ENCODE assay signal across 8 cellular contexts in the genomic region with DNA sequence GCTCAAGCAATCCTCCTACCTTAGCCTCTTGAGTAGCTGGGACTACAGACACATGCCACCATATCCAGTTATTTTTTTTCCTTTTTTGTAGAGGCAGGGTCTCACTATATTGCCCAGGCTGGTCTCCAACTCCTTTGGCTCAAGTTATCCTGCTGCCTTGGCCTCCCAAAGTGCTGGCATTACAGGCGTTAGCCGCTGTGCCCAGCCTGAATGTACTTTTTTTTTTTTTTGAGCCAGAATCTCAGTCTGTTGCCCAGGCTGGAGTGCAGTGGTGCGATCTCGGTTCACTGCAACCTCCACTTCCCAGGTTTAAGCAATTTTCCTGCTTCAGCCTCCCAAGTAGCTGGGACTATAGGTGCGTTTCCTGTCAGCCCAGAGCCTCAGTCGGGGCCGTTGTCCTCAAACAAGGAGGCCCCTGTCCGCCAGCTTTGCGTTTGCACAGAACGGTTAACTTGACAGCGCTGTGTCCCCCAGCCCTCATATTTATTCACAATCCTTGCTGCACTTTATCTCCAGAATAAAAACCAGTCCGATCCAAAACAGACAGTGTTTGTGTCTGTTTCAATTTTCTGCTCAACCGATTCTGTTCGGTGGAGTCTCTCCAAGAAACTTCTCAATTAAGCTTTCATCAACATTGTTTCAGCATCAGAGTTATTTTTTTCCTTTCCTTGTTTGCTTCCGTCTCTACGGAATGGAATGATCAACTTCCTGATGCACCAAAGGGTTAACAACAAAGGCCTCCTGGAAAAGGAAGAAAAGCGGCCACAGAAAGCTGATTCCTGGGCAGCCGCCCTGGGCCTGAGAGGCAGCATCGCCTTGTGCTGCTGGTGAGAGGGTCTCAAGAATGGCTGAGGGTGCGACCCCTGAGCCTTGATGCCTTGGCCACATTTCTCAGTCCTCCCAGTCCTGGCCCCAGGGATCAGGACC.
DNase-seq lines count a peak whose midpoint lies in the region; ATAC-seq and TF ChIP-seq lines count a peak whose summit lies in the region.

No MANE protein-coding gene starts in this region.

- peaks cover 33% of the 10 kb centered on the region for H3K4me1 ChIP-seq in CD4-positive, alpha-beta memory T cell (ENCODE audit: insufficient read depth, low read length)
- H3K4me1 ChIP-seq in breast epithelium (no peaks in the 10 kb centered on the region), lung (ENCODE audit: control insufficient read depth in 2 of 2, insufficient read depth in 2 of 2, low read length in 2 of 2) (no peaks in the 10 kb centered on the region), transverse colon (peaks cover 3 to 23% (median 15%) of the 10 kb centered on the region in 4 donors)

- ATAC-seq in lung (ENCODE audit: insufficient read depth, low FRiP score) (no peak), GM21390 (IDR thresholded peaks at IDR 0.05; ENCODE audit: unreplicated experiment) (no peak), GM21367 (IDR thresholded peaks at IDR 0.05; ENCODE audit: unreplicated experiment) (no peak)

- no peaks in the 10 kb centered on the region for H3K9me3 ChIP-seq in CD4-positive, alpha-beta memory T cell (ENCODE audit: control insufficient read depth in 1 of 2, low read length in 2 of 2)
- H3K9me3 ChIP-seq in breast epithelium (no peaks in the 10 kb centered on the region), lung (ENCODE audit: control insufficient read depth in 2 of 2, insufficient read depth in 1 of 2, low read length in 1 of 2) (no peaks in the 10 kb centered on the region), transverse colon (no peaks in the 10 kb centered on the region)

- no peak overlapping the region for H3K4me3 ChIP-seq in CD4-positive, alpha-beta memory T cell (ENCODE audit: low read length in 2 of 2)
- H3K4me3 ChIP-seq in breast epithelium = peak overlapping the region; percentile 44 to 63 (median 52)
- peak overlapping the region; percentile 28 for H3K4me3 ChIP-seq in lung
- peak overlapping the region in 3 of 4 donors; percentile 44 to 62 (median 50) for H3K4me3 ChIP-seq in transverse colon

- CTCF ChIA-PET in CD4-positive, alpha-beta memory T cell (lab: Charles Lee; ENCODE audit: partially characterized antibody) = interaction anchor here (0.6 to 6.6 kb wide), 51 partner anchors 11 to 464 kb away, joined by 3 to 170 read pairs (median 4); no protein-coding TSS in a partner anchor

- TF ChIP-seq CTCF in breast epithelium (IDR thresholded peaks at IDR 0.05) (no peak), lung (IDR thresholded peaks at IDR 0.05; ENCODE audit: control extremely low read depth, extremely low read depth) (no peak), transverse colon (IDR thresholded peaks at IDR 0.05) (no peak)

- no peaks in the 10 kb centered on the region for H3K27me3 Mint-ChIP-seq in CD4-positive, alpha-beta memory T cell

- H3K27ac ChIP-seq in CD4-positive, alpha-beta memory T cell (ENCODE audit: low read depth, low read length) = peak overlapping the region; percentile 50
- H3K27ac ChIP-seq in breast epithelium = peak overlapping the region; percentile 50 to 56
- peak overlapping the region in 1 of 2 donors; percentile 57 for H3K27ac ChIP-seq in lung (ENCODE audit: low read depth in 1 of 2, low read length in 1 of 2)
- H3K27ac ChIP-seq in transverse colon = peak overlapping the region; percentile 66 to 76 (median 72)

- peaks cover 0 to 12% (median 0%) of the 10 kb centered on the region in 8 donors for H3K9me3 Mint-ChIP-seq in CD4-positive, alpha-beta memory T cell

- H3K4me3 Mint-ChIP-seq in CD4-positive, alpha-beta memory T cell = peak overlapping the region; percentile 91 to 99 (median 95)

- H3K36me3 Mint-ChIP-seq in CD4-positive, alpha-beta memory T cell = peaks cover 0 to 5% of the 10 kb centered on the region in 2 donors

- TF ChIP-seq POLR2A in breast epithelium (IDR thresholded peaks at IDR 0.05) (no peak), transverse colon (IDR thresholded peaks at IDR 0.05) (no peak)

- DNase-seq in CD4-positive, alpha-beta memory T cell = no peak
- DNase-seq in M059J (ENCODE audit: low read depth) = peak; percentile 56
- no peak for DNase-seq in breast epithelium (ENCODE audit: low spot score in 2 of 2)
- no peak for DNase-seq in lung (ENCODE audit: low spot score)
- DNase-seq in transverse colon = peak; percentile 37
- no peak for DNase-seq in KBM-7

- H3K27me3 ChIP-seq in CD4-positive, alpha-beta memory T cell (ENCODE audit: insufficient read depth, low read length) = no peaks in the 10 kb centered on the region
- H3K27me3 ChIP-seq in breast epithelium = no peaks in the 10 kb centered on the region
- H3K27me3 ChIP-seq in lung (ENCODE audit: control insufficient read depth, insufficient read depth) = no peaks in the 10 kb centered on the region
- H3K27me3 ChIP-seq in transverse colon = no peaks in the 10 kb centered on the region

- H3K4me1 Mint-ChIP-seq in CD4-positive, alpha-beta memory T cell = peaks cover 11 to 38% (median 27%) of the 10 kb centered on the region in 4 donors

- POLR2A ChIA-PET in CD4-positive, alpha-beta memory T cell (lab: Charles Lee; ENCODE audit: partially characterized antibody) = interaction anchor here (0.6 to 2.3 kb wide), 12 partner anchors 20 to 395 kb away, joined by 3 to 18 read pairs (median 7); a partner anchor contains a TSS

- WGBS in lung, 2 donors = 23 to 28% methylated on average over 20 of the region's 20 CpGs
- 0 to 24% methylated on average over 12 to 20 of the region's 20 CpGs for WGBS in transverse colon (ENCODE audit: low coverage in 1 of 2), 2 donors

- in situ Hi-C loops in transverse colon (cut with MboI; ENCODE audit: low pct_ligation_motif_present in 1 of 4, low pct_unique_long_range_greater_than_20kb in 1 of 4, low sequenced_read_pairs in 3 of 4) (loop anchor here (10.0 to 25.0 kb wide), 6 partner anchors 79 to 702 kb away; a partner anchor contains a TSS), KBM-7 (cut with MboI; ENCODE audit: low pct_unique_long_range_greater_than_20kb, low sequenced_read_pairs) (loop anchor here (25.0 kb wide), 2 partner anchors 452 to 702 kb away; no protein-coding TSS in a partner anchor)

- intact Hi-C loops in CD4-positive, alpha-beta memory T cell (cut with micrococcal nuclease) = loop anchor here (1.0 to 10.0 kb wide), 5 partner anchors 19 to 699 kb away; a partner anchor contains a TSS
- intact Hi-C loops in breast epithelium (cut with DNase I; ENCODE audit: low total_unique reads) (no loop called here), transverse colon (cut with DNase I; ENCODE audit: low total_unique reads) (no loop called here)

- no peaks in the 10 kb centered on the region for H3K36me3 ChIP-seq in CD4-positive, alpha-beta memory T cell (ENCODE audit: insufficient read depth, low read length)
- H3K36me3 ChIP-seq in breast epithelium (no peaks in the 10 kb centered on the region), lung (ENCODE audit: control insufficient read depth in 2 of 2, insufficient read depth in 2 of 2, low read length in 2 of 2) (no peaks in the 10 kb centered on the region), transverse colon (no peaks in the 10 kb centered on the region)

- TF ChIP-seq EP300 in transverse colon (IDR thresholded peaks at IDR 0.05; ENCODE audit: low read depth) = no peak

- peak overlapping the region; percentile 74 to 98 (median 93) for H3K27ac Mint-ChIP-seq in CD4-positive, alpha-beta memory T cell

Comparison
In these comparisons a context has a peak if more than half of its experiments do, and no peak if none do; other contexts are left out.
1. DNase-seq: peak in M059J (single experiment) and transverse colon (single experiment); none in CD4-positive, alpha-beta memory T cell (0 of 5), breast epithelium (0 of 2), lung (single experiment) and KBM-7 (single experiment).
2. H3K4me3 ChIP-seq: peak in breast epithelium (3 of 3), lung (single experiment) and transverse colon (3 of 4); none in CD4-positive, alpha-beta memory T cell (0 of 2).